In the genomic region with DNA sequence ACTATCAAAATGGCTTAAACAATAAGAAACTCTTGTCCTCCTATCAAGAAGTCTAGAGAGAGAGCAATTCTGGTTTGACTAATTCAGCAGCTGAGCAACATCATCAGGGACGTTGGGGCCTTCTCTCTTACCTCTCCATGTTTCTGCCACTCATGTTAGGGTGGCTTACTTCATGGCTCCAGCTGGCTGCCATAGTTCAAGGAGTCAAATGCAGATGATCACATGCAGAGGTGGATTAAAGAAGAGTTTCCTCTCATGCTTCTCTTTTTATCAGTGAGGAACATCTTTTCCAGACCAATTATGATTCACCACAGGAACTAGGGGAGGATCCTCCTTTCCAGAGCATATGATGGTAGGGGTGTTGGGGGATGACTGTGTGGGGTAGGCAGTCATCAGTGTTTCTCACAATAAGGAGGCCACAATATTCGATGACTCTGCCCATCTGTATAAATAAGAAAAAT, we compare ENCODE assay signal across 17 cellular contexts. TPM values are rescaled to one million over a fixed set of nuclear protein-coding genes. Genes with fewer than 3 reads are reported as not detected.
DNase-seq lines count a peak whose midpoint lies in the region; ATAC-seq and TF ChIP-seq lines count a peak whose summit lies in the region.
"Had no signal": no experiment of that assay in that cellular context is flagged by ENCODE, and none has a peak within 500 bp of the region (broad histone marks: within the 10 kb centered on the region; RNA-seq: fewer than 3 reads in every experiment).

No MANE protein-coding gene starts in this region.

- no peaks in the 10 kb centered on the region for H3K36me3 Mint-ChIP-seq in naive thymus-derived CD4-positive, alpha-beta T cell
- H3K36me3 Mint-ChIP-seq: T-cell had no signal

- CTCF ChIA-PET in naive thymus-derived CD4-positive, alpha-beta T cell (lab: Charles Lee): no interaction called here

- POLR2A ChIA-PET in naive thymus-derived CD4-positive, alpha-beta T cell (lab: Charles Lee): no interaction called here

- H3K9me3 ChIP-seq in naive thymus-derived CD4-positive, alpha-beta T cell (ENCODE audit: control insufficient read depth in 2 of 3, low read length in 3 of 3): no peaks in the 10 kb centered on the region

- H3K36me3 ChIP-seq in naive thymus-derived CD4-positive, alpha-beta T cell (ENCODE audit: control insufficient read depth in 2 of 3, insufficient read depth in 3 of 3, low read length in 3 of 3): no peaks in the 10 kb centered on the region

- peak; percentile 68 for DNase-seq in EL
- peak; percentile 81 for DNase-seq in LHCN-M2 (ENCODE audit: low read depth)
- DNase-seq in amniotic epithelial cell (ENCODE audit: low read depth): peak; percentile 62
- peak; percentile 24 for DNase-seq in myocyte (ENCODE audit: low read depth)
- DNase-seq in naive thymus-derived CD4-positive, alpha-beta T cell: no peak
- no peak for DNase-seq in lower leg skin (ENCODE audit: low spot score in 2 of 2)
- no peak for DNase-seq in posterior cingulate gyrus
- DNase-seq: activated CD8-positive, alpha-beta T cell treated with anti-CD3 and anti-CD28 coated beads, Interleukin-2, amount 10 ng/mL, durations not matched to agents 7 days and 5 days; activated naive CD4-positive, alpha-beta T cell treated with anti-CD3 and anti-CD28 coated beads, Interleukin-2, amount 50 U/mL, for 16 hours; NCI-H1092 treated with DMSO at 0.1 percent for 48 hours; NCI-H82; stimulated activated CD4-positive, alpha-beta T cell treated with anti-CD3 and anti-CD28 coated beads, Interleukin-2, amount 100 ng/mL, for 48 hours; stimulated activated naive CD8-positive, alpha-beta T cell treated with anti-CD3 and anti-CD28 coated beads, Interleukin-15, amount 100 ng/mL, for 72 hours; T-cell had no signal

- H3K27me3 Mint-ChIP-seq in naive thymus-derived CD4-positive, alpha-beta T cell: peaks cover 0 to 7% (median 0%) of the 10 kb centered on the region in 5 donors
- H3K27me3 Mint-ChIP-seq: stimulated activated naive CD8-positive, alpha-beta T cell treated with anti-CD3 and anti-CD28 coated beads, Interleukin-15, amount 100 ng/mL, for 72 hours; T-cell had no signal

- H3K4me3 Mint-ChIP-seq in naive thymus-derived CD4-positive, alpha-beta T cell: no peak overlapping the region
- H3K4me3 Mint-ChIP-seq: activated CD8-positive, alpha-beta T cell treated with anti-CD3 and anti-CD28 coated beads, Interleukin-2, amount 10 ng/mL, durations not matched to agents 7 days and 5 days; stimulated activated naive CD8-positive, alpha-beta T cell treated with anti-CD3 and anti-CD28 coated beads, Interleukin-15, amount 100 ng/mL, for 72 hours; T-cell had no signal

- H3K9me3 Mint-ChIP-seq in naive thymus-derived CD4-positive, alpha-beta T cell: no peaks in the 10 kb centered on the region
- H3K9me3 Mint-ChIP-seq: stimulated activated naive CD8-positive, alpha-beta T cell treated with anti-CD3 and anti-CD28 coated beads, Interleukin-15, amount 100 ng/mL, for 72 hours; T-cell had no signal

- no peak overlapping the region for H3K27ac Mint-ChIP-seq in naive thymus-derived CD4-positive, alpha-beta T cell
- H3K27ac Mint-ChIP-seq: activated CD8-positive, alpha-beta T cell treated with anti-CD3 and anti-CD28 coated beads, Interleukin-2, amount 10 ng/mL, durations not matched to agents 7 days and 5 days; stimulated activated naive CD8-positive, alpha-beta T cell treated with anti-CD3 and anti-CD28 coated beads, Interleukin-15, amount 100 ng/mL, for 72 hours; T-cell had no signal

- no peak for TF ChIP-seq CTCF in lower leg skin (IDR thresholded peaks at IDR 0.05)

- ATAC-seq in GM21515 (IDR thresholded peaks at IDR 0.05; ENCODE audit: unreplicated experiment): no peak
- ATAC-seq in naive thymus-derived CD4-positive, alpha-beta T cell: no peak
- ATAC-seq: activated CD8-positive, alpha-beta T cell treated with anti-CD3 and anti-CD28 coated beads, Interleukin-2, amount 10 ng/mL, durations not matched to agents 7 days and 5 days; stimulated activated naive CD8-positive, alpha-beta T cell treated with anti-CD3 and anti-CD28 coated beads, Interleukin-15, amount 100 ng/mL, for 72 hours; T-cell had no signal

- intact Hi-C loops in naive thymus-derived CD4-positive, alpha-beta T cell (cut with micrococcal nuclease): no loop called here
- intact Hi-C loops in lower leg skin (cut with DNase I; ENCODE audit: low total_unique reads): no loop called here
- intact Hi-C loops in posterior cingulate gyrus (cut with DNase I): no loop called here

- TF ChIP-seq POLR2A in lower leg skin (IDR thresholded peaks at IDR 0.05): no peak

- no peak overlapping the region for H3K27ac ChIP-seq in naive thymus-derived CD4-positive, alpha-beta T cell (ENCODE audit: low read depth, low read length)
- H3K27ac ChIP-seq: coronary artery, parathyroid adenoma had no signal

- peaks cover 0 to 5% (median 0%) of the 10 kb centered on the region in 7 donors for H3K4me1 Mint-ChIP-seq in naive thymus-derived CD4-positive, alpha-beta T cell
- H3K4me1 Mint-ChIP-seq: stimulated activated naive CD8-positive, alpha-beta T cell treated with anti-CD3 and anti-CD28 coated beads, Interleukin-15, amount 100 ng/mL, for 72 hours had no signal

- no peaks in the 10 kb centered on the region for H3K4me1 ChIP-seq in naive thymus-derived CD4-positive, alpha-beta T cell (ENCODE audit: control insufficient read depth in 2 of 2, insufficient read depth in 2 of 2, low read length in 2 of 2)

- no peak overlapping the region for H3K4me3 ChIP-seq in naive thymus-derived CD4-positive, alpha-beta T cell (ENCODE audit: low read length)
- no peak overlapping the region for H3K4me3 ChIP-seq in lower leg skin (ENCODE audit: low read depth, poor library complexity, severe bottlenecking)
- H3K4me3 ChIP-seq: coronary artery had no signal

- H3K27me3 ChIP-seq in naive thymus-derived CD4-positive, alpha-beta T cell (ENCODE audit: control insufficient read depth in 2 of 2, insufficient read depth in 2 of 2, low read length in 2 of 2): no peaks in the 10 kb centered on the region

- WGBS in lower leg skin, 2 donors: 53 to 63% methylated on average over 2 of the region's 2 CpGs

RNA-seq across cellular contexts. Expression of gene NEK11, which starts 45.5 kb away (rescaled TPM):
- 6.1 and 13.3 TPM in 2 replicates for total RNA-seq in LHCN-M2 (2014; rRNA removed)
- polyA plus RNA-seq in LHCN-M2 (2012): 5.1 TPM
- total RNA-seq in myocyte: 6.1 and 9.6 TPM in 2 replicates
- polyA plus RNA-seq in myocyte (2012): 5.1 TPM
- total RNA-seq in naive thymus-derived CD4-positive, alpha-beta T cell: 1 to 10 TPM; 1.7 to 9.0 (median 5.3) TPM
- polyA plus RNA-seq in naive thymus-derived CD4-positive, alpha-beta T cell: 1 to 10 TPM; 1.5 to 1.6 TPM
- 10 to 100 TPM in 1 of 4 donors, 1 to 10 TPM in 3; 3.3 to 17.3 (median 6.6) TPM for total RNA-seq in lower leg skin

RNA-seq across cellular contexts. Expression of gene ASTE1, which starts 45.5 kb away (rescaled TPM):
- 7.1 and 8.4 TPM in 2 replicates for total RNA-seq in LHCN-M2 (2014; rRNA removed)
- polyA plus RNA-seq in LHCN-M2 (2012): 3.2 TPM
- total RNA-seq in myocyte: 5.2 and 7.1 TPM in 2 replicates
- polyA plus RNA-seq in myocyte (2012): 3.8 TPM
- 10 to 100 TPM; 18.7 to 38.5 (median 27.0) TPM for total RNA-seq in naive thymus-derived CD4-positive, alpha-beta T cell
- 10 to 100 TPM; 23.6 to 34.3 TPM for polyA plus RNA-seq in naive thymus-derived CD4-positive, alpha-beta T cell
- 1 to 10 TPM; 5.0 to 9.0 (median 7.6) TPM for total RNA-seq in lower leg skin

Comparison
In these comparisons a context has a peak if more than half of its experiments do, and no peak if none do; other contexts are left out.
1. DNase-seq: peak in EL (single experiment), LHCN-M2 (single experiment), amniotic epithelial cell (single experiment) and myocyte (single experiment); none in naive thymus-derived CD4-positive, alpha-beta T cell (0 of 9), lower leg skin (0 of 2) and posterior cingulate gyrus (0 of 10).